ENCODE assay signal across 30 cellular contexts in genomic region chr12:104297477-104298113, GRCh38. TPM values are rescaled to one million over a fixed set of nuclear protein-coding genes. Genes with fewer than 3 reads are reported as not detected.
A peak's percentile ranks its signal among the peaks of the same experiment; 100 is the strongest.
DNase-seq lines count a peak whose midpoint lies in the region; ATAC-seq and TF ChIP-seq lines count a peak whose summit lies in the region.
"Had no signal": no experiment of that assay in that cellular context is flagged by ENCODE, and none has a peak within 500 bp of the region (broad histone marks: within the 10 kb centered on the region; RNA-seq: fewer than 3 reads in every experiment).

No MANE protein-coding gene starts in this region.

- H3K27ac ChIP-seq in ACC112 (ENCODE audit: low read depth, low read length): peak overlapping the region; percentile 14; the same call in 1 of the 2 replicates
- no peak overlapping the region for H3K27ac ChIP-seq in H9 (ENCODE audit: insufficient read length, low read depth, low read length)
- peak overlapping the region; percentile 0; the same call in 1 of the 2 replicates for H3K27ac ChIP-seq in VCaP
- no peak overlapping the region for H3K27ac ChIP-seq in lower lobe of right lung
- H3K27ac ChIP-seq: body of pancreas, dorsolateral prefrontal cortex, left ventricle myocardium inferior, stomach, thyroid gland had no signal

- peak overlapping the region in 2 of 3 experiments; percentile 50 to 58; a peak in 2 of 7 replicates for H3K27ac Mint-ChIP-seq in H9
- H3K27ac Mint-ChIP-seq: activated CD4-positive, alpha-beta memory T cell treated with anti-CD3 and anti-CD28 coated beads for 36 hours; naive thymus-derived CD8-positive, alpha-beta T cell; T-cell had no signal

- H4K20me1 ChIP-seq in H9 (ENCODE audit: control insufficient read depth, insufficient read depth, insufficient read length): no peaks in the 10 kb centered on the region

- H3K14ac ChIP-seq in H9 (ENCODE audit: insufficient read depth, low read length): no peak overlapping the region

- intact Hi-C loops in lower lobe of right lung (cut with DNase I): no loop called here

- H3K4me1 ChIP-seq in ACC112 (ENCODE audit: control insufficient read depth, insufficient read depth, low read length, unreplicated experiment) (peaks cover 67% of the 10 kb centered on the region), H9 (ENCODE audit: insufficient read depth, low read length) (no peaks in the 10 kb centered on the region), lower lobe of right lung (peaks cover 52% of the 10 kb centered on the region)
- H3K4me1 ChIP-seq: body of pancreas had no signal

- peaks cover 90% of the 10 kb centered on the region for H3K79me2 ChIP-seq in ACC112 (ENCODE audit: control insufficient read depth, insufficient read depth, low read length, unreplicated experiment)
- peaks cover 23% of the 10 kb centered on the region for H3K79me2 ChIP-seq in H9 (ENCODE audit: insufficient read depth, low read length)

- H2BK5ac ChIP-seq in H9 (ENCODE audit: insufficient read length, low read length): no peak overlapping the region

- H4K8ac ChIP-seq in H9 (replicated peaks; ENCODE audit: insufficient read length, low read depth, low read length): no peak overlapping the region

- no peak overlapping the region for H3K4me3 Mint-ChIP-seq in H9
- H3K4me3 Mint-ChIP-seq: activated CD4-positive, alpha-beta memory T cell treated with anti-CD3 and anti-CD28 coated beads for 36 hours; naive thymus-derived CD8-positive, alpha-beta T cell; T-cell had no signal

- no peak overlapping the region for H4K5ac ChIP-seq in H9 (ENCODE audit: insufficient read length, low read depth, low read length)

- H3K4me2 ChIP-seq in H9 (ENCODE audit: insufficient read depth, insufficient read length, low read length): no peak overlapping the region

- H3K4ac ChIP-seq in H9 (ENCODE audit: low read depth, low read length): no peak overlapping the region

- H3K27me3 ChIP-seq in ACC112 (ENCODE audit: insufficient read depth, low read length) (no peaks in the 10 kb centered on the region), H9 (ENCODE audit: insufficient read depth, low read length) (no peaks in the 10 kb centered on the region), lower lobe of right lung (ENCODE audit: low read depth) (no peaks in the 10 kb centered on the region)
- H3K27me3 ChIP-seq: body of pancreas, dorsolateral prefrontal cortex, stomach, thyroid gland had no signal

- no peak overlapping the region for H3K9ac ChIP-seq in H9 (ENCODE audit: extremely low read depth, insufficient read length, low read length)

- no peak overlapping the region for H2BK20ac ChIP-seq in H9 (ENCODE audit: low read depth, low read length, poor library complexity, severe bottlenecking)

- peaks cover 22 to 27% of the 10 kb centered on the region in 2 experiments for H3K4me1 Mint-ChIP-seq in H9

- no peak overlapping the region for H3K56ac ChIP-seq in H9 (ENCODE audit: insufficient read length, low read depth, low read length)

- DNase-seq in H9 (no peak), lower lobe of right lung (no peak), NCI-H1694 (lab: John Stamatoyannopoulos, UW) (no peak), NCI-H2227 treated with DMSO at 0.1 percent for 48 hours (lab: John Stamatoyannopoulos, UW) (no peak), dermis blood vessel endothelial cell (no peak)
- DNase-seq: activated CD4-positive, alpha-beta memory T cell treated with anti-CD3 and anti-CD28 coated beads for 36 hours; activated CD4-positive, CD25-positive, alpha-beta regulatory T cell treated with anti-CD3 and anti-CD28 coated beads, Interleukin-2, amount 50 U/mL, for 72 hours; activated effector memory CD4-positive, alpha-beta T cell treated with anti-CD3 and anti-CD28 coated beads, Interleukin-2, amount 50 U/mL, for 16 hours; body of pancreas; dorsolateral prefrontal cortex; Karpas-422; left ventricle myocardium inferior; midbrain; MV-4-11; naive thymus-derived CD8-positive, alpha-beta T cell; NCI-H1436 treated with DMSO at 0.1 percent for 48 hours; NCI-H2171 treated with DMSO at 0.1 percent for 48 hours; NCI-H526; NK-92 treated with Interleukin-12 subunit alpha and Interleukin-12 subunit beta, amount 100 ng/mL, for 24 hours; nucleus accumbens; SHP77 treated with DMSO at 0.1 percent for 48 hours; stimulated activated CD4-positive, alpha-beta T cell treated with anti-CD3 and anti-CD28 coated beads, Interleukin-1b, Interleukin-23, amount 100 ng/mL, for 48 hours; stomach; T-cell; thyroid gland had no signal

- H3K4me3 ChIP-seq in ACC112 (ENCODE audit: low read depth, low read length): no peak overlapping the region
- no peak overlapping the region for H3K4me3 ChIP-seq in lower lobe of right lung
- H3K4me3 ChIP-seq: body of pancreas, dorsolateral prefrontal cortex, left ventricle myocardium inferior, skin epidermis, stomach, thyroid gland had no signal

- TF ChIP-seq CTCF in H9 (conservative IDR thresholded peaks at IDR 0.05) (no peak), VCaP (conservative IDR thresholded peaks at IDR 0.05) (no peak), lower lobe of right lung (IDR thresholded peaks at IDR 0.05) (no peak)

- H2BK12ac ChIP-seq in H9 (ENCODE audit: insufficient read length, low read depth, low read length): no peak overlapping the region

- H3T11ph ChIP-seq in H9 (ENCODE audit: low read length): no peak overlapping the region

- H3K36me3 ChIP-seq in ACC112 (ENCODE audit: insufficient read depth, low read length) (peaks cover 35% of the 10 kb centered on the region), lower lobe of right lung (peaks cover 50% of the 10 kb centered on the region)

- H3K27me3 Mint-ChIP-seq in H9 (ENCODE audit: low read depth): no peaks in the 10 kb centered on the region
- H3K27me3 Mint-ChIP-seq: activated CD4-positive, alpha-beta memory T cell treated with anti-CD3 and anti-CD28 coated beads for 36 hours; naive thymus-derived CD8-positive, alpha-beta T cell; T-cell had no signal

- WGBS in H9 (ENCODE audit: extremely low coverage, insufficient read length, low lambda C conversion rate): no CpG with 5 or more reads among the region's 10 CpGs

- no peak overlapping the region for H4K91ac ChIP-seq in H9 (ENCODE audit: insufficient read length, low read depth, low read length)

- H3K18ac ChIP-seq in H9 (ENCODE audit: insufficient read length, low read depth, low read length): no peak overlapping the region

- H3K79me1 ChIP-seq in H9 (ENCODE audit: insufficient read depth, low read depth, low read length, poor library complexity, severe bottlenecking): peaks cover 6% of the 10 kb centered on the region

- no peak overlapping the region for H3K23ac ChIP-seq in H9 (ENCODE audit: insufficient read length, low read depth, low read length)

- peaks cover 28 to 52% (median 48%) of the 10 kb centered on the region in 3 experiments; a peak in 6 of 7 replicates for H3K36me3 Mint-ChIP-seq in H9 (ENCODE audit: insufficient read depth in 1 of 3, low read depth in 3 of 3)

- H2BK120ac ChIP-seq in H9 (ENCODE audit: low read depth, low read length, poor library complexity, severe bottlenecking): no peak overlapping the region

- H2AK5ac ChIP-seq in H9 (ENCODE audit: insufficient read length, low read length): no peak overlapping the region

- no peak overlapping the region for H2AFZ ChIP-seq in ACC112 (ENCODE audit: low read length, unreplicated experiment)
- H2AFZ ChIP-seq in H9 (ENCODE audit: low read length): no peak overlapping the region

- H3K9me3 ChIP-seq in H9 (ENCODE audit: control insufficient read depth, low read depth, low read length) (no peaks in the 10 kb centered on the region), lower lobe of right lung (no peaks in the 10 kb centered on the region)
- H3K9me3 ChIP-seq: body of pancreas, left ventricle myocardium inferior, stomach, thyroid gland had no signal

- ATAC-seq in lower lobe of right lung: peak; percentile 63 to 81
- ATAC-seq in HG02981 (IDR thresholded peaks at IDR 0.05; ENCODE audit: unreplicated experiment): no peak
- ATAC-seq: body of pancreas; HCT116; naive thymus-derived CD8-positive, alpha-beta T cell; T-cell had no signal

- no peaks in the 10 kb centered on the region for H3K23me2 ChIP-seq in H9 (ENCODE audit: insufficient read length, low read depth, low read length, poor library complexity, severe bottlenecking)

- H2BK15ac ChIP-seq in H9 (ENCODE audit: low read depth, low read length): no peak overlapping the region

- H3K9me3 Mint-ChIP-seq in H9: no peaks in the 10 kb centered on the region
- H3K9me3 Mint-ChIP-seq: activated CD4-positive, alpha-beta memory T cell treated with anti-CD3 and anti-CD28 coated beads for 36 hours; naive thymus-derived CD8-positive, alpha-beta T cell; T-cell had no signal

RNA-seq across cellular contexts. Expression of gene EID3, which starts 5.9 kb away (rescaled TPM):
- total RNA-seq in H9 (2021) (1.2 and 1.4 TPM in 2 replicates), lower lobe of right lung (3.3 TPM), dermis blood vessel endothelial cell (5.4 and 6.8 TPM in 2 replicates)

Comparison
In these comparisons a context has a peak if more than half of its experiments do, and no peak if none do; other contexts are left out.
1. H3K27ac ChIP-seq: peak in ACC112 (single experiment) and VCaP (single experiment); none in H9 (single experiment) and lower lobe of right lung (single experiment).